12 cellular contexts compared by ENCODE assay signal in genomic region chr16:77406680-77407079, GRCh38. TPM values are rescaled to one million over a fixed set of nuclear protein-coding genes. Genes with fewer than 3 reads are reported as not detected.
DNase-seq lines count a peak whose midpoint lies in the region; ATAC-seq and TF ChIP-seq lines count a peak whose summit lies in the region.
"Had no signal": no experiment of that assay in that cellular context is flagged by ENCODE, and none has a peak within 500 bp of the region (broad histone marks: within the 10 kb centered on the region; RNA-seq: fewer than 3 reads in every experiment).

No MANE protein-coding gene starts in this region.

- H3K27me3 ChIP-seq in DND-41 (ENCODE audit: insufficient read depth, low read length, poor library complexity), result peaks cover 5% of the 10 kb centered on the region
- no peaks in the 10 kb centered on the region for H3K27me3 ChIP-seq in IMR-90 (ENCODE audit: control insufficient read depth, insufficient read depth, low read length)
- H3K27me3 ChIP-seq in foreskin keratinocyte, result no peaks in the 10 kb centered on the region
- H3K27me3 ChIP-seq in sigmoid colon, result no peaks in the 10 kb centered on the region

- H3K4me3 ChIP-seq in DND-41 (ENCODE audit: low read depth in 1 of 2, low read length in 2 of 2) (no peak overlapping the region), IMR-90 (ENCODE audit: insufficient read depth, low read depth, low read length) (no peak overlapping the region), sigmoid colon (no peak overlapping the region)
- H3K4me3 ChIP-seq: pancreas had no signal

- no peak overlapping the region for H3K4ac ChIP-seq in IMR-90 (ENCODE audit: low read depth, low read length)

- H4K5ac ChIP-seq in IMR-90 (ENCODE audit: low read depth, low read length), result no peak overlapping the region

- dilution Hi-C loops in IMR-90 (cut with HindIII; ENCODE audit: low sequenced_read_pairs, unreplicated experiment), result no loop called here

- no peaks in the 10 kb centered on the region for H3K9me3 ChIP-seq in DND-41 (ENCODE audit: insufficient read depth, low read length, severe bottlenecking)
- H3K9me3 ChIP-seq in IMR-90 (ENCODE audit: control insufficient read depth, insufficient read depth, low read length), result no peaks in the 10 kb centered on the region
- peaks cover 0 to 4% (median 0%) of the 10 kb centered on the region in 4 donors for H3K9me3 ChIP-seq in sigmoid colon

- DNase-seq in DND-41 (no peak), IMR-90 (peak; percentile 1), foreskin keratinocyte (no peak), sigmoid colon (no peak)
- no peak for DNase-seq in activated T-cell treated with anti-CD3 and anti-CD28 coated beads, Interleukin-2, amount 50 U/mL, for 1 hour
- DNase-seq: activated CD8-positive, alpha-beta memory T cell treated with anti-CD3 and anti-CD28 coated beads, Interleukin-2, amount 50 U/mL, for 4 hours; NCI-H1436 treated with DMSO at 0.1 percent for 48 hours; pancreas; RPMI8226; stimulated activated CD4-positive, alpha-beta T cell treated with anti-CD3 and anti-CD28 coated beads, Interleukin-2, amount 100 ng/mL, for 24 hours had no signal

- WGBS in IMR-90 (ENCODE audit: extremely low coverage in 2 of 2, insufficient read length in 1 of 2), 2 experiments, result no CpG with 5 or more reads among the region's 1 CpG
- WGBS in sigmoid colon, 2 donors, result 89 to 93% methylated on average over 1 of the region's 1 CpG

- no peak overlapping the region for H3K14ac ChIP-seq in IMR-90 (replicated peaks; ENCODE audit: low read depth, low read length)

- TF ChIP-seq RAD21 in IMR-90 (IDR thresholded peaks at IDR 0.05; ENCODE audit: low read length), result no peak

- no peak overlapping the region for H4K8ac ChIP-seq in IMR-90 (ENCODE audit: low read depth in 2 of 2, low read length in 2 of 2)

- no peak overlapping the region for H3K56ac ChIP-seq in IMR-90 (ENCODE audit: extremely low read depth, insufficient read depth, low read length)

- H4K20me1 ChIP-seq in DND-41 (ENCODE audit: insufficient read depth, low read length) (no peaks in the 10 kb centered on the region), IMR-90 (ENCODE audit: insufficient read depth, low read length) (no peaks in the 10 kb centered on the region)

- H3K36me3 ChIP-seq in DND-41 (ENCODE audit: insufficient read depth, low read length), result no peaks in the 10 kb centered on the region
- no peaks in the 10 kb centered on the region for H3K36me3 ChIP-seq in IMR-90 (ENCODE audit: control insufficient read depth, insufficient read depth, low read length)
- no peaks in the 10 kb centered on the region for H3K36me3 ChIP-seq in sigmoid colon
- H3K36me3 ChIP-seq: pancreas had no signal

- H3K4me2 ChIP-seq in DND-41 (ENCODE audit: insufficient read depth, low read length), result no peak overlapping the region
- no peak overlapping the region for H3K4me2 ChIP-seq in IMR-90 (ENCODE audit: low read depth, low read length)

- POLR2A ChIA-PET in IMR-90 (lab: Charles Lee; ENCODE audit: unreplicated experiment), result no interaction called here

- no peak for TF ChIP-seq EP300 in sigmoid colon (IDR thresholded peaks at IDR 0.05)

- no peak overlapping the region for H2BK20ac ChIP-seq in IMR-90 (ENCODE audit: low read depth, low read length)

- H3K4me1 ChIP-seq in DND-41 (ENCODE audit: insufficient read depth, low read length), result no peaks in the 10 kb centered on the region
- no peaks in the 10 kb centered on the region for H3K4me1 ChIP-seq in IMR-90 (ENCODE audit: control insufficient read depth, insufficient read depth, low read length)
- H3K4me1 ChIP-seq in foreskin keratinocyte, result no peaks in the 10 kb centered on the region
- no peaks in the 10 kb centered on the region for H3K4me1 ChIP-seq in sigmoid colon
- H3K4me1 ChIP-seq: pancreas had no signal

- H3K18ac ChIP-seq in IMR-90 (ENCODE audit: low read depth, low read length), result no peak overlapping the region

- no peak overlapping the region for H3K9ac ChIP-seq in DND-41 (ENCODE audit: low read depth, low read length)
- H3K9ac ChIP-seq in IMR-90 (ENCODE audit: low read depth, low read length), result no peak overlapping the region

- H2AK5ac ChIP-seq in IMR-90 (ENCODE audit: low read depth, low read length), result no peak overlapping the region

- TF ChIP-seq CTCF in DND-41 (IDR thresholded peaks at IDR 0.05; ENCODE audit: borderline replicate concordance, extremely low read depth, low read length, poor library complexity, severe bottlenecking) (peak; percentile 34), IMR-90 (conservative IDR thresholded peaks at IDR 0.05; ENCODE audit: low read depth, low read length) (peak; percentile 16; the same call in 1 of the 2 replicates), foreskin keratinocyte (conservative IDR thresholded peaks at IDR 0.05) (peak; percentile 20), sigmoid colon (IDR thresholded peaks at IDR 0.05) (no peak)

- no peaks in the 10 kb centered on the region for H3K79me1 ChIP-seq in IMR-90 (ENCODE audit: low read depth in 1 of 2, low read length in 2 of 2)

- no peak for ATAC-seq in DND-41 (ENCODE audit: insufficient read depth, low read depth)
- ATAC-seq in IMR-90 (ENCODE audit: low read depth), result no peak
- ATAC-seq in SK-N-SH treated with all-trans-retinoic acid at 6 μM for 48 hours, result 0 out of 3 replicates have a peak, but pooled peaks have one; percentile 49
- no peak for ATAC-seq in foreskin keratinocyte
- ATAC-seq in GM18505 (IDR thresholded peaks at IDR 0.05; ENCODE audit: unreplicated experiment), result no peak
- ATAC-seq: pancreas had no signal

- H3K79me2 ChIP-seq in DND-41 (ENCODE audit: insufficient read depth, low read length), result no peaks in the 10 kb centered on the region

- intact Hi-C loops in IMR-90 (cut with micrococcal nuclease) (loop anchor here (1.0 kb wide), 2 partner anchors 170 to 178 kb away; no protein-coding TSS in a partner anchor), sigmoid colon (cut with DNase I) (no loop called here)

- no peak overlapping the region for H2AK9ac ChIP-seq in IMR-90 (replicated peaks; ENCODE audit: low read depth, low read length, poor library complexity)

- H2AFZ ChIP-seq in DND-41 (ENCODE audit: low read depth, low read length), result no peak overlapping the region
- H2AFZ ChIP-seq in IMR-90 (replicated peaks; ENCODE audit: low read length, poor library complexity), result no peak overlapping the region

- no peak overlapping the region for H2BK120ac ChIP-seq in IMR-90 (ENCODE audit: low read depth, low read length)

- TF ChIP-seq POLR2A in IMR-90 (IDR thresholded peaks at IDR 0.05; ENCODE audit: low read depth, low read length), result no peak
- no peak for TF ChIP-seq POLR2A in GM18505 (IDR thresholded peaks at IDR 0.05; ENCODE audit: borderline replicate concordance, extremely low read depth, insufficient read depth, insufficient read length)
- TF ChIP-seq POLR2A in sigmoid colon (IDR thresholded peaks at IDR 0.05), result no peak

- no peaks in the 10 kb centered on the region for H3K9me1 ChIP-seq in IMR-90 (ENCODE audit: insufficient read depth, low read length)

- H3K27ac ChIP-seq in DND-41 (ENCODE audit: low read length) (no peak overlapping the region), IMR-90 (ENCODE audit: insufficient read depth, low read length) (no peak overlapping the region), foreskin keratinocyte (no peak overlapping the region), sigmoid colon (no peak overlapping the region)
- H3K27ac ChIP-seq: pancreas had no signal

- CTCF ChIA-PET in IMR-90 (lab: Yijun Ruan, JAX), result no interaction called here

- no TSS peak for BruUV-seq in IMR-90 (replicated peaks; lab: Mats Ljungman, UMichigan)

- H4K91ac ChIP-seq in IMR-90 (ENCODE audit: insufficient read depth, low read depth, low read length), result no peak overlapping the region

- no peak overlapping the region for H2BK15ac ChIP-seq in IMR-90 (ENCODE audit: low read depth, low read length)

- no peak overlapping the region for H2BK5ac ChIP-seq in IMR-90 (ENCODE audit: low read depth, low read length, poor library complexity, severe bottlenecking)

- no peak overlapping the region for H3K23ac ChIP-seq in IMR-90 (ENCODE audit: low read depth, low read length)

- in situ Hi-C loops in IMR-90 (cut with MboI; ENCODE audit: low sequenced_read_pairs), result no loop called here

TF ChIP-seq in IMR-90, 13 proteins besides CTCF, POLR2A, EP300 and RAD21 (continues in another document):
- TF ChIP-seq BHLHE40 (IDR thresholded peaks at IDR 0.05; ENCODE audit: low read depth, low read length), result no peak
- TF ChIP-seq MXI1 (IDR thresholded peaks at IDR 0.05; ENCODE audit: borderline replicate concordance, low read depth, low read length), result no peak
- TF ChIP-seq ELK1 (IDR thresholded peaks at IDR 0.05; ENCODE audit: borderline replicate concordance, low read depth, low read length), result no peak

TF ChIP-seq in SK-N-SH treated with all-trans-retinoic acid at 6 μM for 48 hours, 23 proteins besides CTCF, POLR2A, EP300 and RAD21 (continues in another document):
- TF ChIP-seq RARB (CRISPR knock-in tag; IDR thresholded peaks at IDR 0.05) (no peak), ZNF70 (CRISPR knock-in tag; IDR thresholded peaks at IDR 0.05) (no peak), PATZ1 (CRISPR knock-in tag; IDR thresholded peaks at IDR 0.05; ENCODE audit: borderline replicate concordance) (no peak), PPARA (CRISPR knock-in tag; IDR thresholded peaks at IDR 0.05; ENCODE audit: borderline replicate concordance) (no peak)

RNA-seq across cellular contexts. Expression of gene ADAMTS18, which starts 28.2 kb away (rescaled TPM):
- total RNA-seq in IMR-90 (2012; rRNA removed) (not detected in 2 replicates), foreskin keratinocyte (not detected in 2 replicates), sigmoid colon (under 1 TPM in 1 of 4 donors, not detected in 3; 0.16 TPM)
- polyA plus RNA-seq in IMR-90 (2012; rRNA removed) (not detected in 2 replicates), foreskin keratinocyte (not detected in 2 replicates), sigmoid colon (under 1 TPM in 1 of 3 donors, not detected in 2; 0.04 TPM)
- polyA plus RNA-seq in IMR-90 (2012; cell fraction: cytosol; rRNA removed), result not detected in 2 replicates
- not detected in 2 replicates for polyA plus RNA-seq in IMR-90 (2012; cell fraction: nucleus; rRNA removed; ENCODE audit: low replicate concordance)

Comparison
In these comparisons a context has a peak if more than half of its experiments do, and no peak if none do; other contexts are left out.
1. CTCF ChIP-seq: peak in DND-41 (single experiment), IMR-90 (single experiment) and foreskin keratinocyte (single experiment); none in sigmoid colon (0 of 4).